In genomic region chr9:120478208-120478607, GRCh38 we compare ENCODE assay signal across 12 cellular contexts.
DNase-seq lines count a peak whose midpoint lies in the region; ATAC-seq and TF ChIP-seq lines count a peak whose summit lies in the region.
"Had no signal": no experiment of that assay in that cellular context is flagged by ENCODE, and none has a peak within 500 bp of the region (broad histone marks: within the 10 kb centered on the region; RNA-seq: fewer than 3 reads in every experiment).

No MANE protein-coding gene starts in this region.

- H3K27me3 ChIP-seq in GM23248 (replicated peaks; ENCODE audit: insufficient read depth) (no peaks in the 10 kb centered on the region), colonic mucosa (no peaks in the 10 kb centered on the region), psoas muscle (ENCODE audit: insufficient read depth in 3 of 3, low read length in 2 of 3) (no peaks in the 10 kb centered on the region), Peyer's patch (no peaks in the 10 kb centered on the region)
- H3K27me3 ChIP-seq: right atrium auricular region had no signal

- H3K36me3 ChIP-seq in GM23248 (ENCODE audit: low read depth) (no peaks in the 10 kb centered on the region), colonic mucosa (no peaks in the 10 kb centered on the region), psoas muscle (ENCODE audit: insufficient read depth in 1 of 2, low read depth in 1 of 2) (peaks cover 0 to 39% of the 10 kb centered on the region in 2 donors), Peyer's patch (peaks cover 0 to 23% (median 0%) of the 10 kb centered on the region in 3 donors)

- no peaks in the 10 kb centered on the region for H3K9me2 ChIP-seq in GM23248 (ENCODE audit: insufficient read depth)

- intact Hi-C loops in colonic mucosa (cut with DNase I) = loop anchor here (5.0 to 10.0 kb wide), 2 partner anchors 516 to 923 kb away; no protein-coding TSS in a partner anchor
- intact Hi-C loops in psoas muscle (cut with DNase I) = loop anchor here (5.0 kb wide), 3 partner anchors 506 to 921 kb away; no protein-coding TSS in a partner anchor

- ATAC-seq in psoas muscle (no peak), esophagus mucosa (no peak)

- H3K9me3 ChIP-seq in GM23248 (ENCODE audit: low read depth) (no peaks in the 10 kb centered on the region), colonic mucosa (no peaks in the 10 kb centered on the region), psoas muscle (no peaks in the 10 kb centered on the region), Peyer's patch (no peaks in the 10 kb centered on the region)
- H3K9me3 ChIP-seq: right atrium auricular region had no signal

- peaks cover 47% of the 10 kb centered on the region for H3F3A ChIP-seq in GM23248 (ENCODE audit: insufficient read depth)

- H3K4me3 ChIP-seq in GM23248 (peak overlapping the region; percentile 15; the same call in 1 of the 2 replicates), colonic mucosa (no peak overlapping the region), psoas muscle (no peak overlapping the region), Peyer's patch (no peak overlapping the region)
- H3K4me3 ChIP-seq: right atrium auricular region had no signal

- DNase-seq in GM23248 (peak; percentile 23), NCI-H226 (peak; percentile 69), colonic mucosa (peak; percentile 32), psoas muscle (no peak), DMS53 (lab: John Stamatoyannopoulos, UW) (no peak), Peyer's patch (no peak), NCI-H345 treated with DMSO at 0.1 percent for 48 hours (lab: John Stamatoyannopoulos, UW; ENCODE audit: unreplicated experiment) (no peak)
- DNase-seq: activated CD4-positive, alpha-beta T cell treated with anti-CD3 and anti-CD28 coated beads, Interleukin-2, amount 50 U/mL, for 4 hours; activated effector memory CD4-positive, alpha-beta T cell treated with Interleukin-2 at 50 U/mL for 16 hours; CD4-positive, alpha-beta T cell had no signal

- peak overlapping the region; percentile 60 for H3K27ac ChIP-seq in GM23248
- H3K27ac ChIP-seq in colonic mucosa = no peak overlapping the region
- H3K27ac ChIP-seq in psoas muscle = peak overlapping the region; percentile 58
- no peak overlapping the region for H3K27ac ChIP-seq in Peyer's patch

- 90 to 93% methylated on average over 6 of the region's 6 CpGs for WGBS in GM23248 (ENCODE audit: low coverage in 1 of 2, low lambda C conversion rate in 2 of 2, missing lambda C conversion rate in 2 of 2), 2 experiments
- WGBS in psoas muscle, 3 donors = 93 to 98% (median 96%) methylated on average over 6 of the region's 6 CpGs

- no peak overlapping the region for H2AFZ ChIP-seq in GM23248

- H3K4me1 ChIP-seq in GM23248 (ENCODE audit: insufficient read depth) = peaks cover 72% of the 10 kb centered on the region
- H3K4me1 ChIP-seq in colonic mucosa = no peaks in the 10 kb centered on the region
- peaks cover 37% of the 10 kb centered on the region for H3K4me1 ChIP-seq in psoas muscle
- no peaks in the 10 kb centered on the region for H3K4me1 ChIP-seq in Peyer's patch

- in situ Hi-C loops in GM23248 (cut with MboI) = loop anchor here (25.0 kb wide), 1 partner anchor 1116 kb away; the partner anchor contains the start of gene BRINP1

- no peak for TF ChIP-seq POLR2A in Peyer's patch (IDR thresholded peaks at IDR 0.05)

- H3K9ac ChIP-seq in GM23248 = peak overlapping the region; percentile 24; the same call in 1 of the 2 replicates
- no peak overlapping the region for H3K9ac ChIP-seq in colonic mucosa (ENCODE audit: low read depth in 2 of 2, low read length in 2 of 2)

- H4K20me1 ChIP-seq in GM23248 (ENCODE audit: insufficient read depth) = no peaks in the 10 kb centered on the region

- H3K79me2 ChIP-seq in GM23248 (ENCODE audit: insufficient read depth) = peaks cover 12% of the 10 kb centered on the region

- H3K4me2 ChIP-seq in GM23248 (ENCODE audit: unreplicated experiment) = peak overlapping the region; percentile 57

- TF ChIP-seq CTCF in colonic mucosa (IDR thresholded peaks at IDR 0.05) (no peak), psoas muscle (IDR thresholded peaks at IDR 0.05) (no peak), Peyer's patch (IDR thresholded peaks at IDR 0.05) (no peak)

Comparison
In these comparisons a context has a peak if more than half of its experiments do, and no peak if none do; other contexts are left out.
1. DNase-seq: peak in GM23248 (single experiment), NCI-H226 (single experiment) and colonic mucosa (single experiment); none in psoas muscle (0 of 2), DMS53 (single experiment), Peyer's patch (0 of 3) and NCI-H345 treated with DMSO at 0.1 percent for 48 hours (single experiment).
2. H3K27ac ChIP-seq: peak in GM23248 (single experiment) and psoas muscle (single experiment); none in colonic mucosa (single experiment) and Peyer's patch (0 of 4).